In the genomic region with DNA sequence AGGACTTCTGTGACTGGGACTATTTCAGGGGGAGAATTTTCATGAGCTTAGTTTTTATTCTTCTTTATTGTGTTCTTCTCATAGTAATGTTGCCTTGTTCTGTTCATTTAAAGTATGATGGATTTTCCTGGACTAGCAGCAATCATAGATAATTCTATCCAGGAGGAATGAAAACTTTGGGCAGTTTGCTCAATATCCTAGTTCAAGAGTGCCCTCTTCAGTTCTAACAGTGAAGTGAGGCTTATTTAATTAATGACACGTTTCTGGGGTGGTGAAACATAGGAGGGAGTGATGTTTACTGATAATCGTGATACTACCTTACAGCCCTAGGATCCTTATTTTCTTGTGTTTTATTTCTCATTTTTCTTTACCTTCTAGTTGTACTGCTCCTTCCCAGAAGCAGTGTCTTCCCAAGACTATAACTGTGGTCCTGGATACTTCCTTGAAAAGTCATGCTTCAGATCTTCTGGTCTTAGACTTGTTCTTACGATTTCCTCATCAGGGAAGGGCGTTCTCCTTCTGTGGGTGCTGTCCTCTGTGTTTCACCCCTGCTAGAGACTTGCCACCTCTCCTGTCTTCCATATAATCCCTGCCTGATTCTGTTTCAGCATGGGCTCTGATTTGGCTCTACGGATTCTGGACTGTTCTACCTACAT, we compare ENCODE assay signal across 9 cellular contexts. TPM values are rescaled to one million over a fixed set of nuclear protein-coding genes. Genes with fewer than 3 reads are reported as not detected.
DNase-seq lines count a peak whose midpoint lies in the region; ATAC-seq and TF ChIP-seq lines count a peak whose summit lies in the region.
"Had no signal": no experiment of that assay in that cellular context is flagged by ENCODE, and none has a peak within 500 bp of the region (broad histone marks: within the 10 kb centered on the region; RNA-seq: fewer than 3 reads in every experiment).

No MANE protein-coding gene starts in this region.

- no peak for TF ChIP-seq POLR2A in sigmoid colon (IDR thresholded peaks at IDR 0.05)

- H3K9me2 ChIP-seq in GM23248 (ENCODE audit: insufficient read depth) = no peaks in the 10 kb centered on the region

- CTCF ChIA-PET in BJ (lab: Yijun Ruan, JAX) = interaction anchor here (0.6 to 1.3 kb wide), 3 partner anchors 134 to 457 kb away, joined by 3 to 8 read pairs (median 5); no protein-coding TSS in a partner anchor

- H3K27ac ChIP-seq in GM23248 = no peak overlapping the region
- no peak overlapping the region for H3K27ac ChIP-seq in sigmoid colon

- no peak overlapping the region for H3K4me2 ChIP-seq in GM23248 (ENCODE audit: unreplicated experiment)

- H3K4me1 ChIP-seq in GM23248 (ENCODE audit: insufficient read depth) (peaks cover 10% of the 10 kb centered on the region), sigmoid colon (peaks cover 0 to 10% (median 4%) of the 10 kb centered on the region in 4 donors)

- no peaks in the 10 kb centered on the region for H3K9me3 ChIP-seq in GM23248 (ENCODE audit: low read depth)
- H3K9me3 ChIP-seq in sigmoid colon = peaks cover 0 to 4% (median 0%) of the 10 kb centered on the region in 4 donors

- TF ChIP-seq CTCF in BJ (IDR thresholded peaks at IDR 0.05; ENCODE audit: insufficient read depth, low read depth, low read length) (peak; percentile 60), mesothelial cell of epicardium (IDR thresholded peaks at IDR 0.05; ENCODE audit: unreplicated experiment) (peak; percentile 15), sigmoid colon (IDR thresholded peaks at IDR 0.05) (peak in 2 of 4 experiments; percentile 23 to 45)

- POLR2A ChIA-PET in BJ (lab: Charles Lee) = no interaction called here

- in situ Hi-C loops in GM23248 (cut with MboI) = loop anchor here (5.0 to 10.0 kb wide), 2 partner anchors 133 to 456 kb away; no protein-coding TSS in a partner anchor

- no peaks in the 10 kb centered on the region for H3K27me3 ChIP-seq in BJ (ENCODE audit: control insufficient read depth, insufficient read depth, low read length)
- H3K27me3 ChIP-seq in GM23248 (replicated peaks; ENCODE audit: insufficient read depth) = no peaks in the 10 kb centered on the region
- H3K27me3 ChIP-seq in sigmoid colon = no peaks in the 10 kb centered on the region

- H3K27me3 Mint-ChIP-seq in mesothelial cell of epicardium (ENCODE audit: low read depth) = no peaks in the 10 kb centered on the region

- 39 to 42% methylated on average over 5 of the region's 5 CpGs for WGBS in GM23248 (ENCODE audit: low coverage in 1 of 2, low lambda C conversion rate in 2 of 2, missing lambda C conversion rate in 2 of 2), 2 experiments
- 34 to 52% methylated on average over 5 of the region's 5 CpGs for WGBS in sigmoid colon, 2 donors

- H3K36me3 Mint-ChIP-seq in mesothelial cell of epicardium = peaks cover 3% of the 10 kb centered on the region

- H3K27ac Mint-ChIP-seq in mesothelial cell of epicardium = no peak overlapping the region

- intact Hi-C loops in sigmoid colon (cut with DNase I) = loop anchor here (2.0 kb wide), 1 partner anchor 455 kb away; no protein-coding TSS in a partner anchor

- no peak for ATAC-seq in GM21723 (IDR thresholded peaks at IDR 0.05; ENCODE audit: unreplicated experiment)

- no peak overlapping the region for H3K9ac ChIP-seq in GM23248

- no peaks in the 10 kb centered on the region for H4K20me1 ChIP-seq in GM23248 (ENCODE audit: insufficient read depth)

- H3K36me3 ChIP-seq in BJ (ENCODE audit: control insufficient read depth, insufficient read depth, low read length) = no peaks in the 10 kb centered on the region
- H3K36me3 ChIP-seq in GM23248 (ENCODE audit: low read depth) = no peaks in the 10 kb centered on the region
- H3K36me3 ChIP-seq in sigmoid colon = no peaks in the 10 kb centered on the region

- no peak for TF ChIP-seq EP300 in sigmoid colon (IDR thresholded peaks at IDR 0.05)

- H3F3A ChIP-seq in GM23248 (ENCODE audit: insufficient read depth) = peaks cover 10% of the 10 kb centered on the region; the same call in 1 of the 2 replicates

- no peaks in the 10 kb centered on the region for H3K79me2 ChIP-seq in GM23248 (ENCODE audit: insufficient read depth)

- no peak overlapping the region for H3K4me3 Mint-ChIP-seq in mesothelial cell of epicardium

- H3K4me1 Mint-ChIP-seq in mesothelial cell of epicardium = peaks cover 21% of the 10 kb centered on the region

- H2AFZ ChIP-seq in GM23248 = peak overlapping the region; percentile 31; the same call in 1 of the 2 replicates

- H3K9me3 Mint-ChIP-seq in mesothelial cell of epicardium = peaks cover 29% of the 10 kb centered on the region

- DNase-seq in BJ (ENCODE audit: low read depth) = no peak
- peak; percentile 76 for DNase-seq in GM23248
- DNase-seq in NCI-H748 treated with DMSO at 0.1 percent for 48 hours (lab: John Stamatoyannopoulos, UW) = peak; percentile 38
- DNase-seq in dermis microvascular lymphatic vessel endothelial cell (ENCODE audit: low read depth in 2 of 2) = peak; percentile 36 to 60
- DNase-seq in mesothelial cell of epicardium (ENCODE audit: low spot score in 2 of 2, unreplicated experiment in 2 of 2) = no peak
- DNase-seq in sigmoid colon = no peak
- DNase-seq in occipital lobe (lab: John Stamatoyannopoulos, UW) = no peak

- no peak overlapping the region for H3K4me3 ChIP-seq in BJ (ENCODE audit: low read depth, low read length)
- H3K4me3 ChIP-seq in GM23248 = no peak overlapping the region
- H3K4me3 ChIP-seq in sigmoid colon = no peak overlapping the region

RNA-seq across cellular contexts. Expression of gene CFAP95, which starts 57.4 kb away (rescaled TPM):
- polyA plus RNA-seq in BJ (2011; rRNA removed) = 0.13 and 0.20 TPM in 2 replicates
- not detected in 2 replicates for polyA minus RNA-seq in BJ (2011; rRNA and poly(A)+ RNA removed)
- not detected in 2 replicates for total RNA-seq in GM23248 (2014; rRNA removed; shearing (Covaris generic))
- 0.39 TPM in 1 of 2 replicates, not detected in the other for polyA plus RNA-seq in GM23248 (2016; fragmentation: Nextera tagmentation; extraction: Ambion mirVana)
- total RNA-seq in dermis microvascular lymphatic vessel endothelial cell = 0.25 TPM in 1 of 2 replicates, not detected in the other
- not detected in 3 replicates for total RNA-seq in mesothelial cell of epicardium
- total RNA-seq in sigmoid colon = not detected
- polyA plus RNA-seq in sigmoid colon = under 1 TPM in 1 of 3 donors, not detected in 2; 0.22 TPM
- not detected for total RNA-seq in occipital lobe
- total RNA-seq: glomerular endothelial cell had no signal

Comparison
In these comparisons a context has a peak if more than half of its experiments do, and no peak if none do; other contexts are left out.
1. DNase-seq: peak in GM23248 (single experiment), NCI-H748 treated with DMSO at 0.1 percent for 48 hours (single experiment) and dermis microvascular lymphatic vessel endothelial cell (2 of 2); none in BJ (single experiment), mesothelial cell of epicardium (0 of 2), sigmoid colon (single experiment) and occipital lobe (single experiment).